ENCODE assay signal across 25 cellular contexts in genomic region chr9:126536131-126536530, GRCh38.
"Had no signal": no experiment of that assay in that cellular context is flagged by ENCODE, and none has a peak within 500 bp of the region (broad histone marks: within the 10 kb centered on the region; RNA-seq: fewer than 3 reads in every experiment).

No MANE protein-coding gene starts in this region.

- H3K9me3 ChIP-seq: breast epithelium, esophagus squamous epithelium, gastrocnemius medialis, tibial artery had no signal

- H3K27me3 ChIP-seq: breast epithelium had no signal

- H3K4me3 Mint-ChIP-seq: activated B cell treated with CpG ODN at 0.5 μM for 24 hours; activated CD4-positive, alpha-beta T cell treated with anti-CD3 and anti-CD28 coated beads for 36 hours; activated naive CD4-positive, alpha-beta T cell treated with anti-CD3 and anti-CD28 coated beads for 36 hours; activated naive CD8-positive, alpha-beta T cell treated with anti-CD3 and anti-CD28 coated beads, Interleukin-2, amount 10 ng/mL, durations not matched to agents 7 days and 5 days; activated T-cell treated with anti-CD3 and anti-CD28 coated beads, Interleukin-2, amount 50 U/mL, for 4 hours; neural crest cell; stimulated activated naive CD8-positive, alpha-beta T cell treated with anti-CD3 and anti-CD28 coated beads, Interleukin-15, Interleukin-2, amounts not matched to agents 100 ng/mL and 50 ng/mL, for 24 hours had no signal

- H3K27ac ChIP-seq: breast epithelium, coronary artery, esophagus squamous epithelium, gastrocnemius medialis, tibial artery had no signal

- H3K27ac Mint-ChIP-seq: activated B cell treated with CpG ODN at 0.5 μM for 24 hours; activated CD4-positive, alpha-beta T cell treated with anti-CD3 and anti-CD28 coated beads for 36 hours; activated naive CD4-positive, alpha-beta T cell treated with anti-CD3 and anti-CD28 coated beads for 36 hours; activated naive CD8-positive, alpha-beta T cell treated with anti-CD3 and anti-CD28 coated beads, Interleukin-2, amount 10 ng/mL, durations not matched to agents 7 days and 5 days; activated T-helper 2 cell treated with anti-CD3 and anti-CD28 coated beads, Interferon-gamma antibody, Interleukin-2, Interleukin-4, amounts not matched to agents 10 μg/mL and 5 μg/mL and 100 μg/mL, durations not matched to agents 14 hours and 24 hours and 36 hours; endodermal cell; stimulated activated naive CD8-positive, alpha-beta T cell treated with anti-CD3 and anti-CD28 coated beads, Interleukin-15, Interleukin-2, amounts not matched to agents 100 ng/mL and 50 ng/mL, for 24 hours had no signal

- H3K36me3 ChIP-seq: breast epithelium, esophagus squamous epithelium, gastrocnemius medialis, tibial artery had no signal

- H3K4me1 Mint-ChIP-seq: activated CD4-positive, alpha-beta T cell treated with anti-CD3 and anti-CD28 coated beads for 36 hours; activated naive CD8-positive, alpha-beta T cell treated with anti-CD3 and anti-CD28 coated beads, Interleukin-2, amount 10 ng/mL, durations not matched to agents 7 days and 5 days had no signal

- H3K4me3 ChIP-seq: breast epithelium, coronary artery, esophagus squamous epithelium, gastrocnemius medialis, tibial artery had no signal

- H3K36me3 Mint-ChIP-seq: activated naive CD8-positive, alpha-beta T cell treated with anti-CD3 and anti-CD28 coated beads, Interleukin-2, amount 10 ng/mL, durations not matched to agents 7 days and 5 days; naive B cell had no signal

- DNase-seq: activated B cell treated with CpG ODN at 0.5 μM for 24 hours; activated CD4-positive, alpha-beta T cell treated with anti-CD3 and anti-CD28 coated beads for 36 hours; activated CD4-positive, alpha-beta T cell treated with anti-CD3 and anti-CD28 coated beads, Interleukin-2, amount 50 U/mL, for 4 hours; activated CD8-positive, alpha-beta memory T cell treated with anti-CD3 and anti-CD28 coated beads, Interleukin-2, amount 50 U/mL, for 48 hours; activated naive CD4-positive, alpha-beta T cell treated with anti-CD3 and anti-CD28 coated beads for 36 hours; activated naive CD8-positive, alpha-beta T cell treated with anti-CD3 and anti-CD28 coated beads, Interleukin-2, amount 10 ng/mL, durations not matched to agents 7 days and 5 days; activated T-cell treated with anti-CD3 and anti-CD28 coated beads, Interleukin-2, amount 50 U/mL, for 4 hours; amniotic stem cell; endodermal cell; esophagus squamous epithelium; gastrocnemius medialis; hippocampal formation; left ventricle myocardium superior; naive B cell; occipital lobe; stimulated activated CD4-positive, alpha-beta T cell treated with anti-CD3 and anti-CD28 coated beads, Interleukin-12 subunit alpha, Interleukin-12 subunit beta, amount 100 ng/mL, for 4 hours; stimulated activated CD4-positive, alpha-beta T cell treated with anti-CD3 and anti-CD28 coated beads, Interleukin-4, amount 100 ng/mL, for 4 hours; substantia nigra; T1000 had no signal

- H3K27me3 Mint-ChIP-seq: naive B cell had no signal

- H3K9me3 Mint-ChIP-seq: activated B cell treated with CpG ODN at 0.5 μM for 24 hours; activated naive CD4-positive, alpha-beta T cell treated with anti-CD3 and anti-CD28 coated beads for 36 hours; activated naive CD8-positive, alpha-beta T cell treated with anti-CD3 and anti-CD28 coated beads, Interleukin-2, amount 10 ng/mL, durations not matched to agents 7 days and 5 days; activated T-cell treated with anti-CD3 and anti-CD28 coated beads, Interleukin-2, amount 50 U/mL, for 4 hours; activated T-helper 2 cell treated with anti-CD3 and anti-CD28 coated beads, Interferon-gamma antibody, Interleukin-2, Interleukin-4, amounts not matched to agents 10 μg/mL and 5 μg/mL and 100 μg/mL, durations not matched to agents 14 hours and 24 hours and 36 hours; endodermal cell; naive B cell; neural crest cell; stimulated activated naive CD8-positive, alpha-beta T cell treated with anti-CD3 and anti-CD28 coated beads, Interleukin-15, Interleukin-2, amounts not matched to agents 100 ng/mL and 50 ng/mL, for 24 hours had no signal

- H3K4me1 ChIP-seq: breast epithelium, gastrocnemius medialis, tibial artery had no signal
